19 cellular contexts compared by ENCODE assay signal in the genomic region with DNA sequence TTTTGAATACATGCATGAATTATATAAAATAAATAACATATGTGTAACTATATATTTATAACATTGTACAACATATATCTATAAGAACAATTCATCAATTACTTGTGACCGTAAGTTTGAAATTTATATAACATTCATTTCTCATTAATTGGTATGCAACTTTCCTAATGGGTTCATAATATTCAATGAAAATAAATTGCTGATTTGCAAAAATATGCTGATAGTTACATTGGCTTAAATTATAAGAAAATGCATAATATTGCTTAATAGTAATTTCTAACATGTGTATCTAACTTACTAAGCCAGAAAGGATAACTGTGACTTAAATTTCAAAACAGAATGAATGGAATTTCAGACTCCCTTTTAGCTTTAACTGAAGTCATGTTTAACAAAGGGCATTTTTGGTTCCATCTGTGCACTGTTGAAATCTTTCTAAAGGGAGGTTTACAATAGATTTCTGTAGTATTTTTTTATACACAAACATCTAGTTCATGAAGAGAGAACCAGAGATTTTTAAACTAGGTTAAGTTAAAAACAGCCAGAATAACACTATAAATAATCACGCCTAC.
DNase-seq lines count a peak whose midpoint lies in the region; ATAC-seq and TF ChIP-seq lines count a peak whose summit lies in the region.
"Had no signal": no experiment of that assay in that cellular context is flagged by ENCODE, and none has a peak within 500 bp of the region (broad histone marks: within the 10 kb centered on the region; RNA-seq: fewer than 3 reads in every experiment).

No MANE protein-coding gene starts in this region.

- no peaks in the 10 kb centered on the region for H3K9me2 ChIP-seq in GM23338 (ENCODE audit: insufficient read depth)

- H3K27ac Mint-ChIP-seq in GM23338: peak overlapping the region; percentile 83
- H3K27ac Mint-ChIP-seq in activated naive CD8-positive, alpha-beta T cell treated with anti-CD3 and anti-CD28 coated beads, Interleukin-2, amount 50 U/mL, for 24 hours: no peak overlapping the region
- H3K27ac Mint-ChIP-seq: CD4-positive, CD25-positive, alpha-beta regulatory T cell; stimulated activated naive CD8-positive, alpha-beta T cell treated with anti-CD3 and anti-CD28 coated beads, Interleukin-15, Interleukin-2, amounts not matched to agents 100 ng/mL and 50 ng/mL, for 24 hours had no signal

- H3K27ac ChIP-seq in ACC112 (ENCODE audit: low read depth, low read length) (peak overlapping the region; percentile 57), GM23338 (ENCODE audit: low read depth) (no peak overlapping the region)
- H3K27ac ChIP-seq: epithelial cell of prostate had no signal

- H2AFZ ChIP-seq in ACC112 (ENCODE audit: low read length, unreplicated experiment) (no peak overlapping the region), GM23338 (no peak overlapping the region)

- H3K4me2 ChIP-seq in GM23338: no peak overlapping the region

- H3K4me1 ChIP-seq in ACC112 (ENCODE audit: control insufficient read depth, insufficient read depth, low read length, unreplicated experiment) (peaks cover 10% of the 10 kb centered on the region), GM23338 (ENCODE audit: insufficient read depth) (no peaks in the 10 kb centered on the region)

- DNase-seq in GM23338 (ENCODE audit: low spot score) (no peak), cardiac fibroblast (ENCODE audit: low read depth in 2 of 2) (peak; percentile 37 to 45), iris pigment epithelial cell (ENCODE audit: low read depth) (peak; percentile 40), DMS53 treated with DMSO at 0.1 percent for 48 hours (lab: John Stamatoyannopoulos, UW; ENCODE audit: unreplicated experiment) (no peak), Ammon's horn (ENCODE audit: low spot score) (no peak)
- no peak for DNase-seq in activated naive CD8-positive, alpha-beta T cell treated with anti-CD3 and anti-CD28 coated beads, Interleukin-2, amount 50 U/mL, for 24 hours
- DNase-seq in stimulated activated CD4-positive, alpha-beta T cell treated with anti-CD3 and anti-CD28 coated beads, Interleukin-4, amount 100 ng/mL, for 1 hour: no peak
- DNase-seq: activated naive CD4-positive, alpha-beta T cell treated with Interleukin-2 at 50 U/mL for 16 hours; activated T-cell treated with anti-CD3 and anti-CD28 coated beads, Interleukin-2, amount 50 U/mL, for 4 hours; KG1; NCI-H187; stimulated activated CD4-positive, alpha-beta T cell treated with anti-CD3 and anti-CD28 coated beads, Interleukin-4, amount 100 ng/mL, for 4 hours; T-helper 1 cell had no signal

- TF ChIP-seq CTCF in GM23338 (conservative IDR thresholded peaks at IDR 0.05; ENCODE audit: low read depth in 2 of 2): no peak
- no peak for TF ChIP-seq CTCF in cardiac fibroblast (IDR thresholded peaks at IDR 0.05; ENCODE audit: low read depth, low read length)

- no peaks in the 10 kb centered on the region for H3F3A ChIP-seq in GM23338 (replicated peaks; ENCODE audit: low read depth)

- peaks cover 3% of the 10 kb centered on the region; the same call in 1 of the 3 replicates for H3K9me3 Mint-ChIP-seq in GM23338
- no peaks in the 10 kb centered on the region for H3K9me3 Mint-ChIP-seq in activated naive CD8-positive, alpha-beta T cell treated with anti-CD3 and anti-CD28 coated beads, Interleukin-2, amount 50 U/mL, for 24 hours
- H3K9me3 Mint-ChIP-seq: activated T-cell treated with anti-CD3 and anti-CD28 coated beads, Interleukin-2, amount 50 U/mL, for 4 hours; stimulated activated naive CD8-positive, alpha-beta T cell treated with anti-CD3 and anti-CD28 coated beads, Interleukin-15, Interleukin-2, amounts not matched to agents 100 ng/mL and 50 ng/mL, for 24 hours had no signal

- H3K4me1 Mint-ChIP-seq in GM23338: peaks cover 15% of the 10 kb centered on the region
- no peaks in the 10 kb centered on the region for H3K4me1 Mint-ChIP-seq in activated naive CD8-positive, alpha-beta T cell treated with anti-CD3 and anti-CD28 coated beads, Interleukin-2, amount 50 U/mL, for 24 hours

- H3K36me3 ChIP-seq in ACC112 (ENCODE audit: insufficient read depth, low read length): no peaks in the 10 kb centered on the region
- no peaks in the 10 kb centered on the region for H3K36me3 ChIP-seq in GM23338 (ENCODE audit: insufficient read depth)
- H3K36me3 ChIP-seq: HAP-1 had no signal

- H3K79me2 ChIP-seq in ACC112 (ENCODE audit: control insufficient read depth, insufficient read depth, low read length, unreplicated experiment) (no peaks in the 10 kb centered on the region), GM23338 (replicated peaks; ENCODE audit: insufficient read depth) (no peaks in the 10 kb centered on the region)

- H4K20me1 ChIP-seq in GM23338 (replicated peaks; ENCODE audit: insufficient read depth): no peaks in the 10 kb centered on the region

- H3K4me3 ChIP-seq in ACC112 (ENCODE audit: low read depth, low read length): no peak overlapping the region
- no peak overlapping the region for H3K4me3 ChIP-seq in GM23338
- no peak overlapping the region for H3K4me3 ChIP-seq in cardiac fibroblast (replicated peaks in 1 of 2; ENCODE audit: low read depth in 2 of 2, low read length in 2 of 2)
- H3K4me3 ChIP-seq: HAP-1, tibial nerve had no signal

- H3K27me3 ChIP-seq in ACC112 (ENCODE audit: insufficient read depth, low read length) (no peaks in the 10 kb centered on the region), GM23338 (ENCODE audit: insufficient read depth) (no peaks in the 10 kb centered on the region)
- H3K27me3 ChIP-seq: tibial nerve had no signal

- no peaks in the 10 kb centered on the region for H3K27me3 Mint-ChIP-seq in GM23338 (ENCODE audit: insufficient read depth, low read depth, poor library complexity)
- no peaks in the 10 kb centered on the region for H3K27me3 Mint-ChIP-seq in activated naive CD8-positive, alpha-beta T cell treated with anti-CD3 and anti-CD28 coated beads, Interleukin-2, amount 50 U/mL, for 24 hours
- H3K27me3 Mint-ChIP-seq: CD4-positive, CD25-positive, alpha-beta regulatory T cell; stimulated activated naive CD8-positive, alpha-beta T cell treated with anti-CD3 and anti-CD28 coated beads, Interleukin-15, Interleukin-2, amounts not matched to agents 100 ng/mL and 50 ng/mL, for 24 hours had no signal

- no peaks in the 10 kb centered on the region for H3K36me3 Mint-ChIP-seq in GM23338 (ENCODE audit: low read depth)
- H3K36me3 Mint-ChIP-seq in activated naive CD8-positive, alpha-beta T cell treated with anti-CD3 and anti-CD28 coated beads, Interleukin-2, amount 50 U/mL, for 24 hours (ENCODE audit: low read depth): peaks cover 5% of the 10 kb centered on the region
- H3K36me3 Mint-ChIP-seq: CD4-positive, CD25-positive, alpha-beta regulatory T cell had no signal

- H3K4me3 Mint-ChIP-seq in GM23338: no peak overlapping the region
- no peak overlapping the region for H3K4me3 Mint-ChIP-seq in activated naive CD8-positive, alpha-beta T cell treated with anti-CD3 and anti-CD28 coated beads, Interleukin-2, amount 50 U/mL, for 24 hours
- H3K4me3 Mint-ChIP-seq: activated T-cell treated with anti-CD3 and anti-CD28 coated beads, Interleukin-2, amount 50 U/mL, for 4 hours; CD4-positive, CD25-positive, alpha-beta regulatory T cell; stimulated activated naive CD8-positive, alpha-beta T cell treated with anti-CD3 and anti-CD28 coated beads, Interleukin-15, Interleukin-2, amounts not matched to agents 100 ng/mL and 50 ng/mL, for 24 hours had no signal

- no peak for ATAC-seq in GM23338
- no peak for ATAC-seq in activated naive CD8-positive, alpha-beta T cell treated with anti-CD3 and anti-CD28 coated beads, Interleukin-2, amount 50 U/mL, for 24 hours
- ATAC-seq: activated T-cell treated with anti-CD3 and anti-CD28 coated beads, Interleukin-2, amount 50 U/mL, for 4 hours had no signal

TF ChIP-seq in GM23338, 12 proteins besides CTCF, POLR2A, EP300 and RAD21 (continues in another document):
- TF ChIP-seq, protein P1, sequence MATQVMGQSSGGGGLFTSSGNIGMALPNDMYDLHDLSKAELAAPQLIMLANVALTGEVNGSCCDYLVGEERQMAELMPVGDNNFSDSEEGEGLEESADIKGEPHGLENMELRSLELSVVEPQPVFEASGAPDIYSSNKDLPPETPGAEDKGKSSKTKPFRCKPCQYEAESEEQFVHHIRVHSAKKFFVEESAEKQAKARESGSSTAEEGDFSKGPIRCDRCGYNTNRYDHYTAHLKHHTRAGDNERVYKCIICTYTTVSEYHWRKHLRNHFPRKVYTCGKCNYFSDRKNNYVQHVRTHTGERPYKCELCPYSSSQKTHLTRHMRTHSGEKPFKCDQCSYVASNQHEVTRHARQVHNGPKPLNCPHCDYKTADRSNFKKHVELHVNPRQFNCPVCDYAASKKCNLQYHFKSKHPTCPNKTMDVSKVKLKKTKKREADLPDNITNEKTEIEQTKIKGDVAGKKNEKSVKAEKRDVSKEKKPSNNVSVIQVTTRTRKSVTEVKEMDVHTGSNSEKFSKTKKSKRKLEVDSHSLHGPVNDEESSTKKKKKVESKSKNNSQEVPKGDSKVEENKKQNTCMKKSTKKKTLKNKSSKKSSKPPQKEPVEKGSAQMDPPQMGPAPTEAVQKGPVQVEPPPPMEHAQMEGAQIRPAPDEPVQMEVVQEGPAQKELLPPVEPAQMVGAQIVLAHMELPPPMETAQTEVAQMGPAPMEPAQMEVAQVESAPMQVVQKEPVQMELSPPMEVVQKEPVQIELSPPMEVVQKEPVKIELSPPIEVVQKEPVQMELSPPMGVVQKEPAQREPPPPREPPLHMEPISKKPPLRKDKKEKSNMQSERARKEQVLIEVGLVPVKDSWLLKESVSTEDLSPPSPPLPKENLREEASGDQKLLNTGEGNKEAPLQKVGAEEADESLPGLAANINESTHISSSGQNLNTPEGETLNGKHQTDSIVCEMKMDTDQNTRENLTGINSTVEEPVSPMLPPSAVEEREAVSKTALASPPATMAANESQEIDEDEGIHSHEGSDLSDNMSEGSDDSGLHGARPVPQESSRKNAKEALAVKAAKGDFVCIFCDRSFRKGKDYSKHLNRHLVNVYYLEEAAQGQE (IDR thresholded peaks at IDR 0.05; ENCODE audit: unreplicated experiment): no peak
- TF ChIP-seq JUNB (IDR thresholded peaks at IDR 0.05; ENCODE audit: unreplicated experiment) (no peak), STAT1 (IDR thresholded peaks at IDR 0.05; ENCODE audit: unreplicated experiment) (no peak), ZNF331 (CRISPR knock-in tag; IDR thresholded peaks at IDR 0.05; ENCODE audit: low read depth) (no peak), NANOG (IDR thresholded peaks at IDR 0.05; ENCODE audit: borderline replicate concordance) (no peak), EZH2 (IDR thresholded peaks at IDR 0.05; ENCODE audit: low read depth, unreplicated experiment) (no peak), EZH2phosphoT487 (IDR thresholded peaks at IDR 0.05; ENCODE audit: unreplicated experiment) (no peak)

Comparison
In these comparisons a context has a peak if more than half of its experiments do, and no peak if none do; other contexts are left out.
1. DNase-seq: peak in cardiac fibroblast (2 of 2) and iris pigment epithelial cell (single experiment); none in GM23338 (single experiment), activated naive CD8-positive, alpha-beta T cell treated with anti-CD3 and anti-CD28 coated beads, Interleukin-2, amount 50 U/mL, for 24 hours (single experiment), stimulated activated CD4-positive, alpha-beta T cell treated with anti-CD3 and anti-CD28 coated beads, Interleukin-4, amount 100 ng/mL, for 1 hour (single experiment), DMS53 treated with DMSO at 0.1 percent for 48 hours (single experiment) and Ammon's horn (single experiment).